Comparison of ENCODE assay signal across 10 cellular contexts in genomic region chr1:157136133-157136532, GRCh38. TPM values are rescaled to one million over a fixed set of nuclear protein-coding genes. Genes with fewer than 3 reads are reported as not detected.
DNase-seq lines count a peak whose midpoint lies in the region; TF ChIP-seq lines count a peak whose summit lies in the region.
"Had no signal": no experiment of that assay in that cellular context is flagged by ENCODE, and none has a peak within 500 bp of the region (broad histone marks: within the 10 kb centered on the region; RNA-seq: fewer than 3 reads in every experiment).

No MANE protein-coding gene starts in this region.

- H3K4me3 Mint-ChIP-seq in endothelial cell (ENCODE audit: unreplicated experiment): peak overlapping the region; percentile 100

- H3K9me2 ChIP-seq in OCI-LY7 (ENCODE audit: insufficient read depth, low read length): no peaks in the 10 kb centered on the region

- H3K4me3 ChIP-seq in GM06990 (replicated peaks; ENCODE audit: low read depth, low read length) (peak overlapping the region; percentile 99; the same call in 1 of the 2 replicates), OCI-LY7 (ENCODE audit: low read depth, low read length, poor library complexity, severe bottlenecking) (peak overlapping the region; percentile 92), retinal pigment epithelial cell (ENCODE audit: low read length) (no peak overlapping the region), sigmoid colon (no peak overlapping the region)

- peaks cover 23% of the 10 kb centered on the region for H3K79me2 ChIP-seq in OCI-LY7 (ENCODE audit: insufficient read depth, low read depth, low read length)

- H4K20me1 ChIP-seq in OCI-LY7 (ENCODE audit: insufficient read depth, low read length): peaks cover 15% of the 10 kb centered on the region

- WGBS in sigmoid colon, 2 donors: 37 to 55% methylated on average over 4 of the region's 4 CpGs

- H3K27ac Mint-ChIP-seq in endothelial cell (ENCODE audit: unreplicated experiment): peak overlapping the region; percentile 98

- TF ChIP-seq EP300 in sigmoid colon (IDR thresholded peaks at IDR 0.05): no peak

- intact Hi-C loops in OCI-LY7 (cut with micrococcal nuclease; ENCODE audit: unreplicated experiment): no loop called here
- intact Hi-C loops in sigmoid colon (cut with DNase I): loop anchor here (5.0 to 10.0 kb wide), 2 partner anchors 89 to 941 kb away; partner anchors contain the start of genes ARHGEF11 and SLC25A44

- no peaks in the 10 kb centered on the region for H3K9me3 ChIP-seq in OCI-LY7 (ENCODE audit: low read length)
- no peaks in the 10 kb centered on the region for H3K9me3 ChIP-seq in sigmoid colon
- H3K9me3 ChIP-seq: neutrophil had no signal

- TF ChIP-seq CTCF in GM06990 (IDR thresholded peaks at IDR 0.05; ENCODE audit: insufficient read depth, low read length, poor library complexity, severe bottlenecking) (peak; percentile 14), OCI-LY7 (conservative IDR thresholded peaks at IDR 0.05; ENCODE audit: low read length) (no peak), endothelial cell (IDR thresholded peaks at IDR 0.05; ENCODE audit: unreplicated experiment) (no peak), retinal pigment epithelial cell (conservative IDR thresholded peaks at IDR 0.05; ENCODE audit: low read depth, low read length) (peak; percentile 2), sigmoid colon (IDR thresholded peaks at IDR 0.05) (no peak)

- peaks cover 9% of the 10 kb centered on the region for H3K27me3 Mint-ChIP-seq in endothelial cell (ENCODE audit: unreplicated experiment)

- CTCF ChIA-PET in OCI-LY7 (lab: Charles Lee; ENCODE audit: unreplicated experiment): interaction anchor here (0.6 kb wide), 1 partner anchor 41 kb away, joined by 3 read pairs; no protein-coding TSS in a partner anchor

- no peak for TF ChIP-seq POLR2A in sigmoid colon (IDR thresholded peaks at IDR 0.05)

- H2AFZ ChIP-seq in OCI-LY7 (ENCODE audit: low read length): no peak overlapping the region

- H3K9me3 Mint-ChIP-seq in endothelial cell (ENCODE audit: unreplicated experiment): peaks cover 5% of the 10 kb centered on the region

- H3K27me3 ChIP-seq in GM06990 (replicated peaks; ENCODE audit: control insufficient read depth, insufficient read depth, low read length) (no peaks in the 10 kb centered on the region), sigmoid colon (no peaks in the 10 kb centered on the region)

- POLR2A ChIA-PET in OCI-LY7 (lab: Charles Lee): interaction anchor here (1.2 kb wide), 1 partner anchor 77 kb away, joined by 4 read pairs; no protein-coding TSS in a partner anchor

- H3K27ac ChIP-seq in OCI-LY7 (ENCODE audit: low read depth, low read length, poor library complexity, severe bottlenecking) (no peak overlapping the region), sigmoid colon (no peak overlapping the region)

- peak overlapping the region; percentile 75 for H3K4me2 ChIP-seq in OCI-LY7 (ENCODE audit: low read length)

- BruUV-seq in OCI-LY7 (replicated peaks; lab: Mats Ljungman, UMichigan): no TSS peak

- peaks cover 44% of the 10 kb centered on the region for H3K36me3 Mint-ChIP-seq in endothelial cell (ENCODE audit: low read depth, unreplicated experiment)

- peaks cover 22% of the 10 kb centered on the region for H3K4me1 ChIP-seq in OCI-LY7 (ENCODE audit: insufficient read depth, low read length, poor library complexity, severe bottlenecking)
- peaks cover 0 to 27% (median 22%) of the 10 kb centered on the region in 4 donors for H3K4me1 ChIP-seq in sigmoid colon

- DNase-seq in GM06990 (ENCODE audit: extremely low read depth, insufficient read length) (no peak), OCI-LY7 (ENCODE audit: low spot score) (no peak), endothelial cell (ENCODE audit: low spot score) (no peak), retinal pigment epithelial cell (ENCODE audit: low read depth) (no peak), sigmoid colon (no peak), COLO668 (lab: John Stamatoyannopoulos, UW; ENCODE audit: unreplicated experiment) (no peak), NCI-H526 treated with DMSO at 0.1 percent for 48 hours (lab: John Stamatoyannopoulos, UW) (no peak), NCI-H146 (lab: John Stamatoyannopoulos, UW) (no peak)
- DNase-seq: activated CD4-positive, alpha-beta T cell treated with anti-CD3 and anti-CD28 coated beads, Interleukin-2, amount 50 U/mL, for 1 hour had no signal

- peaks cover 45% of the 10 kb centered on the region for H3K4me1 Mint-ChIP-seq in endothelial cell (ENCODE audit: unreplicated experiment)

- H3K36me3 ChIP-seq in GM06990 (ENCODE audit: control insufficient read depth, insufficient read depth, low read length) (peaks cover 8% of the 10 kb centered on the region), OCI-LY7 (ENCODE audit: insufficient read depth, low read length) (peaks cover 52% of the 10 kb centered on the region), sigmoid colon (peaks cover 33 to 50% (median 35%) of the 10 kb centered on the region in 4 donors)

RNA-seq across cellular contexts. Expression of gene ETV3, which starts 2.1 kb away (rescaled TPM):
- total RNA-seq in OCI-LY7 (2014; rRNA removed; shearing (Covaris generic)): 11.1 and 12.0 TPM in 2 replicates
- 18.3 and 20.4 TPM in 2 replicates for total RNA-seq in OCI-LY7 (2022)
- total RNA-seq in endothelial cell (ENCODE audit: unreplicated experiment): 52.3 TPM
- 10 to 100 TPM; 14.1 to 20.2 (median 17.6) TPM for total RNA-seq in sigmoid colon
- 10 to 100 TPM in 1 of 3 donors, 1 to 10 TPM in 2; 6.6 to 12.4 (median 9.0) TPM for polyA plus RNA-seq in sigmoid colon

RNA-seq across cellular contexts. Expression of gene ETV3L, which starts 36.5 kb away (rescaled TPM):
- total RNA-seq in OCI-LY7 (2014; rRNA removed; shearing (Covaris generic)): not detected in 2 replicates
- total RNA-seq in OCI-LY7 (2022) (not detected in 2 replicates), endothelial cell (ENCODE audit: unreplicated experiment) (not detected), sigmoid colon (not detected)
- under 1 TPM in 1 of 3 donors, not detected in 2; 0.03 TPM for polyA plus RNA-seq in sigmoid colon

Comparison
In these comparisons a context has a peak if more than half of its experiments do, and no peak if none do; other contexts are left out.
1. H3K4me3 ChIP-seq: peak in GM06990 (single experiment) and OCI-LY7 (single experiment); none in retinal pigment epithelial cell (single experiment) and sigmoid colon (0 of 4).
2. CTCF ChIP-seq: peak in GM06990 (single experiment) and retinal pigment epithelial cell (single experiment); none in OCI-LY7 (single experiment), endothelial cell (single experiment) and sigmoid colon (0 of 4).